Comparison of ENCODE assay signal across 22 cellular contexts in the genomic region with DNA sequence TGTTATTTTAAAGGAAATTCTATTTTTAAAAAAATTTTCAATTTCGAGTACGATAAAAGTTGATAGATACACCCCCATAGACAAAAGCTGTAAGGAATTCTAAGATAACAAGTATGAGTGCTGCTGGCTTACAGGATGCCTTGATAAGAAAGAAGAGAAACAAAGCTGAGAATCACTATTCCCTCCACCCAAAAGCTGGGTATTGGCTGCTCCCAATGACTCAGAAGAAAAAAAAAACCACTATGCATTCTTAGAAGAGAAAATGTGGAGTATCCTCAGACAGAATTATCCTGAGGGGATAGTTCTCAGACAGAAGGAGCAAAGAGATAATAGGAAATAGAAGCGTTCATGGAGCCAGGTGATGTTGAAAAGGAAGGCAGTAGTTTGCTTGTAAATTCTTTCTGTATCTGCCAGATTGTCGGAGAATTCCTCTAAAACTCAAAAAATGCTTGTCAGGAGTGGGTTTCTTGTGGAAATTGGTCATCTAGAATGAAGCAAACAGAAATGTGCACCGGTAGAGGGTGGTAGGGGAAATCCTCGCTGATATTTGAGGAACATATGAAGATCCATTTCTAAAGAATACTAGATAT.
DNase-seq lines count a peak whose midpoint lies in the region; TF ChIP-seq lines count a peak whose summit lies in the region.
"Had no signal": no experiment of that assay in that cellular context is flagged by ENCODE, and none has a peak within 500 bp of the region (broad histone marks: within the 10 kb centered on the region; RNA-seq: fewer than 3 reads in every experiment).

No MANE protein-coding gene starts in this region.

- H3K9me3 Mint-ChIP-seq in neural progenitor cell: no peaks in the 10 kb centered on the region

- no peak overlapping the region for H3K27ac ChIP-seq in neural progenitor cell
- H3K27ac ChIP-seq: BLaER1, RWPE1 had no signal

- no peaks in the 10 kb centered on the region for H3K36me3 ChIP-seq in neural progenitor cell
- no peaks in the 10 kb centered on the region for H3K36me3 ChIP-seq in HAP-1 (replicated peaks)
- H3K36me3 ChIP-seq: BLaER1 had no signal

- in situ Hi-C loops in HAP-1 (cut with MboI; ENCODE audit: low sequenced_read_pairs): no loop called here

- H3K79me2 ChIP-seq in neural progenitor cell (ENCODE audit: low read depth): no peaks in the 10 kb centered on the region

- no peak overlapping the region for H3K9ac ChIP-seq in neural progenitor cell
- H3K9ac ChIP-seq: BLaER1 had no signal

- H3K4me3 Mint-ChIP-seq in neural progenitor cell: no peak overlapping the region
- H3K4me3 Mint-ChIP-seq: CD4-positive, CD25-positive, alpha-beta regulatory T cell had no signal

- no peaks in the 10 kb centered on the region for H3K36me3 Mint-ChIP-seq in neural progenitor cell
- H3K36me3 Mint-ChIP-seq: CD4-positive, CD25-positive, alpha-beta regulatory T cell had no signal

- H3K9me3 ChIP-seq in neural progenitor cell (ENCODE audit: low read depth): no peaks in the 10 kb centered on the region
- no peaks in the 10 kb centered on the region for H3K9me3 ChIP-seq in HAP-1
- H3K9me3 ChIP-seq: BLaER1 had no signal

- H4K20me1 ChIP-seq in neural progenitor cell (ENCODE audit: low read depth): no peaks in the 10 kb centered on the region
- H4K20me1 ChIP-seq: BLaER1 had no signal

- H3K4me1 ChIP-seq in neural progenitor cell (no peaks in the 10 kb centered on the region), HAP-1 (no peaks in the 10 kb centered on the region)
- H3K4me1 ChIP-seq: BLaER1 had no signal

- H3K4me2 ChIP-seq in neural progenitor cell: no peak overlapping the region
- H3K4me2 ChIP-seq: BLaER1 had no signal

- no peaks in the 10 kb centered on the region for H3K27me3 Mint-ChIP-seq in neural progenitor cell (ENCODE audit: insufficient read depth, low read depth)

- peak overlapping the region; percentile 55 for H2AFZ ChIP-seq in neural progenitor cell (replicated peaks)

- peak; percentile 18 for DNase-seq in EH (ENCODE audit: low read depth)
- DNase-seq in RPMI7951 (ENCODE audit: low read depth): peak; percentile 8
- DNase-seq in amniotic epithelial cell (ENCODE audit: low read depth): peak; percentile 44
- no peak for DNase-seq in neural progenitor cell (ENCODE audit: low spot score)
- DNase-seq in A172 (ENCODE audit: low spot score): no peak
- DNase-seq in HAP-1 (ENCODE audit: low spot score in 2 of 2): no peak
- no peak for DNase-seq in HPDE6-E6E7 (ENCODE audit: extremely low spot score)
- DNase-seq: CD4-positive, CD25-positive, alpha-beta regulatory T cell; DMS53; H7; KBM-7; MV-4-11; NCI-H1105; NCI-H1436 treated with DMSO at 0.1 percent for 48 hours; NCI-H187 treated with DMSO at 0.1 percent for 48 hours; NCI-H2171 treated with DMSO at 0.1 percent for 48 hours; NCI-H524 treated with DMSO at 0.1 percent for 48 hours; NCI-H82; NK-92 treated with Interleukin-12 subunit alpha and Interleukin-12 subunit beta, amount 100 ng/mL, for 24 hours; SHP77 had no signal

- TF ChIP-seq CTCF in neural progenitor cell (IDR thresholded peaks at IDR 0.05): no peak

- H3K4me1 Mint-ChIP-seq in neural progenitor cell: no peaks in the 10 kb centered on the region
- H3K4me1 Mint-ChIP-seq: CD4-positive, CD25-positive, alpha-beta regulatory T cell had no signal

- H3F3A ChIP-seq in neural progenitor cell (ENCODE audit: low read depth): no peaks in the 10 kb centered on the region

- H3K4me3 ChIP-seq in neural progenitor cell (no peak overlapping the region), HAP-1 (no peak overlapping the region)
- H3K4me3 ChIP-seq: BLaER1 had no signal

- H3K27ac Mint-ChIP-seq in neural progenitor cell: no peak overlapping the region
- H3K27ac Mint-ChIP-seq: CD4-positive, CD25-positive, alpha-beta regulatory T cell had no signal

- H3K27me3 ChIP-seq in neural progenitor cell (no peaks in the 10 kb centered on the region), HAP-1 (ENCODE audit: low read depth) (peaks cover 6% of the 10 kb centered on the region; the same call in 1 of the 2 replicates)
- H3K27me3 ChIP-seq: BLaER1 had no signal

Comparison
In these comparisons a context has a peak if more than half of its experiments do, and no peak if none do; other contexts are left out.
1. DNase-seq: peak in EH (single experiment), RPMI7951 (single experiment) and amniotic epithelial cell (single experiment); none in neural progenitor cell (single experiment), A172 (single experiment), HAP-1 (0 of 2) and HPDE6-E6E7 (single experiment).